8 cellular contexts compared by ENCODE assay signal in genomic region chr2:219552382-219553167, GRCh38. TPM values are rescaled to one million over a fixed set of nuclear protein-coding genes. Genes with fewer than 3 reads are reported as not detected.
DNase-seq lines count a peak whose midpoint lies in the region; ATAC-seq and TF ChIP-seq lines count a peak whose summit lies in the region.

No MANE protein-coding gene starts in this region.

- peak; percentile 94 for ATAC-seq in GM21390 (IDR thresholded peaks at IDR 0.05; ENCODE audit: unreplicated experiment)
- ATAC-seq in stimulated activated naive CD8-positive, alpha-beta T cell treated with anti-CD3 and anti-CD28 coated beads, Interleukin-15, amount 100 ng/mL, for 72 hours, result peak; percentile 88

- BruUV-seq in Caco-2 (replicated peaks; lab: Mats Ljungman, UMichigan), result no TSS peak

- H3K4me1 Mint-ChIP-seq in Caco-2 (ENCODE audit: low read depth, unreplicated experiment), result no peaks in the 10 kb centered on the region
- peaks cover 16% of the 10 kb centered on the region for H3K4me1 Mint-ChIP-seq in stimulated activated naive CD8-positive, alpha-beta T cell treated with anti-CD3 and anti-CD28 coated beads, Interleukin-15, amount 100 ng/mL, for 72 hours

- intact Hi-C loops in Caco-2 (cut with micrococcal nuclease; ENCODE audit: unreplicated experiment), result loop anchor here (1.0 kb wide), 2 partner anchors 9 to 90 kb away; partner anchors contain the start of gene CHPF

- peak overlapping the region; percentile 35 for H3K27ac Mint-ChIP-seq in Caco-2 (ENCODE audit: unreplicated experiment)
- no peak overlapping the region for H3K27ac Mint-ChIP-seq in stimulated activated naive CD8-positive, alpha-beta T cell treated with anti-CD3 and anti-CD28 coated beads, Interleukin-15, amount 100 ng/mL, for 72 hours

- TF ChIP-seq CTCF in Caco-2 (IDR thresholded peaks at IDR 0.05; ENCODE audit: insufficient read depth in 1 of 2, low read depth in 1 of 2, low read length in 1 of 2, severe bottlenecking in 1 of 2, unreplicated experiment in 1 of 2), result no peak

- H3K9me3 ChIP-seq in Caco-2 (no peaks in the 10 kb centered on the region), neuron (ENCODE audit: low read length) (no peaks in the 10 kb centered on the region)

- no peaks in the 10 kb centered on the region for H3K9me3 Mint-ChIP-seq in Caco-2 (ENCODE audit: unreplicated experiment)
- no peaks in the 10 kb centered on the region for H3K9me3 Mint-ChIP-seq in stimulated activated naive CD8-positive, alpha-beta T cell treated with anti-CD3 and anti-CD28 coated beads, Interleukin-15, amount 100 ng/mL, for 72 hours

- POLR2A ChIA-PET in Caco-2 (lab: Charles Lee), result interaction anchor here (0.7 to 1.0 kb wide), 4 partner anchors 9 to 137 kb away, joined by 3 to 9 read pairs (median 4); partner anchors contain the start of gene OBSL1

- DNase-seq in Caco-2 (peak; percentile 88 to 93), HT1080 (ENCODE audit: low read depth) (peak; percentile 77), RPMI8226 (peak; percentile 51), activated gamma-delta T cell treated with Interleukin-2 at 50 U/mL for 16 hours (peak; percentile 71), foreskin melanocyte (peak; percentile 73)
- DNase-seq in stimulated activated naive CD8-positive, alpha-beta T cell treated with anti-CD3 and anti-CD28 coated beads, Interleukin-15, amount 100 ng/mL, for 72 hours, result peak; percentile 85 to 86

- H3K4me3 ChIP-seq in Caco-2 (ENCODE audit: low read depth, low read length), result peak overlapping the region; percentile 87
- H3K4me3 ChIP-seq in neuron (ENCODE audit: low read length), result peak overlapping the region; percentile 58

- no peaks in the 10 kb centered on the region for H3K27me3 Mint-ChIP-seq in Caco-2 (ENCODE audit: insufficient read depth, unreplicated experiment)
- H3K27me3 Mint-ChIP-seq in stimulated activated naive CD8-positive, alpha-beta T cell treated with anti-CD3 and anti-CD28 coated beads, Interleukin-15, amount 100 ng/mL, for 72 hours, result peaks cover 69% of the 10 kb centered on the region

- H2AFZ ChIP-seq in neuron (ENCODE audit: low read depth, low read length), result peak overlapping the region; percentile 41

- H3K4me3 Mint-ChIP-seq in Caco-2 (ENCODE audit: unreplicated experiment), result peak overlapping the region; percentile 79
- peak overlapping the region; percentile 83 to 87 for H3K4me3 Mint-ChIP-seq in stimulated activated naive CD8-positive, alpha-beta T cell treated with anti-CD3 and anti-CD28 coated beads, Interleukin-15, amount 100 ng/mL, for 72 hours

- no peaks in the 10 kb centered on the region; the same call in 1 of the 2 replicates for H3K36me3 ChIP-seq in Caco-2 (ENCODE audit: control insufficient read depth, insufficient read depth, low read length)
- peaks cover 28% of the 10 kb centered on the region for H3K36me3 ChIP-seq in neuron (ENCODE audit: insufficient read depth, low read length)

- H3K4me1 ChIP-seq in Caco-2 (peaks cover 4% of the 10 kb centered on the region), neuron (ENCODE audit: insufficient read depth, low read length) (peaks cover 11% of the 10 kb centered on the region)

- no peaks in the 10 kb centered on the region for H3K27me3 ChIP-seq in Caco-2 (replicated peaks; ENCODE audit: control insufficient read depth, insufficient read depth, low read length)
- no peaks in the 10 kb centered on the region for H3K27me3 ChIP-seq in neuron (ENCODE audit: insufficient read depth, low read length)

- peaks cover 5% of the 10 kb centered on the region for H3K36me3 Mint-ChIP-seq in Caco-2 (ENCODE audit: insufficient read depth, unreplicated experiment)

- CTCF ChIA-PET in Caco-2 (lab: Charles Lee), result interaction anchor here (0.6 to 2.0 kb wide), 6 partner anchors 9 to 137 kb away, joined by 3 to 9 read pairs (median 4); partner anchors contain the start of genes CHPF, STK11IP and TMEM198

RNA-seq across cellular contexts. Expression of gene TMEM198, which starts 8.7 kb away (rescaled TPM):
- 8.5 and 9.1 TPM in 2 replicates for total RNA-seq in Caco-2 (2022)
- total RNA-seq in HT1080 (2014; rRNA removed; shearing (Covaris generic)), result 1.8 and 2.0 TPM in 2 replicates
- polyA plus RNA-seq in HT1080 (2015; cell fraction: cytosol; rRNA removed), result 1.5 and 1.9 TPM in 2 replicates
- 18.7 and 20.0 TPM in 2 replicates for polyA plus RNA-seq in HT1080 (2015; cell fraction: nucleus; rRNA removed)

RNA-seq across cellular contexts. Expression of gene CHPF, which starts 9.0 kb away (rescaled TPM):
- 26.4 and 27.3 TPM in 2 replicates for total RNA-seq in Caco-2 (2022)
- total RNA-seq in HT1080 (2014; rRNA removed; shearing (Covaris generic)), result 126 and 132 TPM in 2 replicates
- 144 and 151 TPM in 2 replicates for polyA plus RNA-seq in HT1080 (2015; cell fraction: cytosol; rRNA removed)
- 126 and 139 TPM in 2 replicates for polyA plus RNA-seq in HT1080 (2015; cell fraction: nucleus; rRNA removed)

RNA-seq across cellular contexts. Expression of gene OBSL1, which starts 18.8 kb away (rescaled TPM):
- total RNA-seq in Caco-2 (2022), result 56.2 and 57.6 TPM in 2 replicates
- 71.0 and 80.8 TPM in 2 replicates for total RNA-seq in HT1080 (2014; rRNA removed; shearing (Covaris generic))
- 49.2 and 49.6 TPM in 2 replicates for polyA plus RNA-seq in HT1080 (2015; cell fraction: cytosol; rRNA removed)
- 158 and 169 TPM in 2 replicates for polyA plus RNA-seq in HT1080 (2015; cell fraction: nucleus; rRNA removed)

RNA-seq across cellular contexts. Expression of gene INHA, which starts 19.5 kb away (rescaled TPM):
- 1.5 TPM in 2 replicates for total RNA-seq in Caco-2 (2022)
- total RNA-seq in HT1080 (2014; rRNA removed; shearing (Covaris generic)), result not detected in 2 replicates
- polyA plus RNA-seq in HT1080 (2015; cell fraction: cytosol; rRNA removed), result 0.16 and 0.31 TPM in 2 replicates
- polyA plus RNA-seq in HT1080 (2015; cell fraction: nucleus; rRNA removed), result 3.9 and 4.8 TPM in 2 replicates

RNA-seq across cellular contexts. Expression of gene ASIC4, which starts 38.3 kb away (rescaled TPM):
- 0.16 and 0.19 TPM in 2 replicates for total RNA-seq in Caco-2 (2022)
- total RNA-seq in HT1080 (2014; rRNA removed; shearing (Covaris generic)), result not detected in 2 replicates
- polyA plus RNA-seq in HT1080 (2015; cell fraction: cytosol; rRNA removed), result not detected in 2 replicates
- polyA plus RNA-seq in HT1080 (2015; cell fraction: nucleus; rRNA removed), result 0.03 TPM in 1 of 2 replicates, not detected in the other

Comparison
In these comparisons a context has a peak if more than half of its experiments do, and no peak if none do; other contexts are left out.
1. Peak in every context shown above with its lines: DNase-seq, ATAC-seq and H3K4me3 ChIP-seq.